Comparison of ENCODE assay signal across 8 cellular contexts in the genomic region with DNA sequence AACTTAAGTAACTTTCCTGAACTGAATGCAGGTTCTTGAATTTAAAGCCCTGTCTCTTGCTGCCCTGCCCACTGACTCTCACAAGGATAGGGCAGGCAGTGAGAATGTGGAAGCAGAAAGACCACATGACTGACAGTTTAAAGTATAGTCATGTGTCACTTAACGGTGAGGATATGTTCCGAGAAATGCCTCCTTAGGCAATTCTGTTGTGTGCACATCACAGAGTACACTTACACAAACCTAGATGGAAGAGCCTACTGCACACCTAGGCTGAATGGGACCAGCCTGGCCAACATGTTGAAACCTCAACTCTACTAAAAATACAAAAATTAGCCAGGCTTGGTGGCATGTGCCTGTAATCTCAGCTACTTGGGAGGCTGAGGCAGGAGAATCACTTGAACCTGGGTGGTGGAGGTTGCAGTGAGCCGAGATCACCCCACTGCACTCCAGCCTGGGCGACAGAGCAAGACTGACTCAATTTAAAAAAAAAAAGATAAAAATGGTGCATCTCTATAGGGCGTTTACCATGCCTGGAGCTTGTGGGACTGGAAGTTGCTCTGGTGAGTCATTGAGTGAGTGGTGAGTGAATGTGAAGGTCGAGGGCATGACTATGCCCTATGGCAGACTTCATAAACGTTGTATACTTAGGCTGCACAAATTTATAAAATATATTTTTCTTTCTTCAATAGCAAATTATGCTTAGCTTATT. TPM values are rescaled to one million over a fixed set of nuclear protein-coding genes. Genes with fewer than 3 reads are reported as not detected.
DNase-seq lines count a peak whose midpoint lies in the region; ATAC-seq, FAIRE-seq and TF ChIP-seq lines count a peak whose summit lies in the region.

No MANE protein-coding gene starts in this region.

- H3K27me3 ChIP-seq in astrocyte (ENCODE audit: insufficient read depth, low read length) = no peaks in the 10 kb centered on the region

- peak overlapping the region; percentile 40 for H3K4me2 ChIP-seq in astrocyte (ENCODE audit: low read length)

- H3K4me3 Mint-ChIP-seq in astrocyte (ENCODE audit: unreplicated experiment) = no peak overlapping the region

- peaks cover 21% of the 10 kb centered on the region for H3K4me1 Mint-ChIP-seq in astrocyte (ENCODE audit: low read depth, unreplicated experiment)

- H3K36me3 Mint-ChIP-seq in astrocyte (ENCODE audit: low read depth, unreplicated experiment) = no peaks in the 10 kb centered on the region

- no peaks in the 10 kb centered on the region for H3K27me3 Mint-ChIP-seq in astrocyte (ENCODE audit: low read depth, unreplicated experiment)

- FAIRE-seq in astrocyte (lab: Jason Lieb, UNC) (no peak), GM12892 (lab: Jason Lieb, UNC) (no peak)

- DNase-seq in Caki2 (ENCODE audit: low read depth) (peak; percentile 71), NOMO-1 (lab: John Stamatoyannopoulos, UW; ENCODE audit: unreplicated experiment in 2 of 2) (peak; percentile 80 to 99), astrocyte (ENCODE audit: low read depth) (peak; percentile 81), medulla oblongata (ENCODE audit: extremely low spot score) (peak; percentile 79), NCI-H1417 treated with DMSO at 0.1 percent for 48 hours (lab: John Stamatoyannopoulos, UW) (no peak), cerebellum (ENCODE audit: low spot score) (no peak), GM12892 (ENCODE audit: insufficient read length) (no peak)

- H3K36me3 ChIP-seq in astrocyte (ENCODE audit: insufficient read depth, low read length) = no peaks in the 10 kb centered on the region

- in situ Hi-C loops in Caki2 (cut with HindIII; ENCODE audit: low pct_unique_long_range_greater_than_20kb, low sequenced_read_pairs) = no loop called here

- no peaks in the 10 kb centered on the region for H4K20me1 ChIP-seq in astrocyte (ENCODE audit: insufficient read depth, low read length)

- no peak overlapping the region for H3K27ac Mint-ChIP-seq in astrocyte (ENCODE audit: unreplicated experiment)

- ATAC-seq in HG03196 (IDR thresholded peaks at IDR 0.05; ENCODE audit: unreplicated experiment) = no peak

- peak overlapping the region; percentile 8 for H2AFZ ChIP-seq in astrocyte (ENCODE audit: low read depth, low read length)

- H3K27ac ChIP-seq in astrocyte (ENCODE audit: low read depth, low read length) = no peak overlapping the region

- H3K79me2 ChIP-seq in astrocyte (ENCODE audit: insufficient read depth, low read length) = no peaks in the 10 kb centered on the region

- no peak for TF ChIP-seq POLR2A in GM12892 (IDR thresholded peaks at IDR 0.05; ENCODE audit: low read depth, low read length)

- no peak overlapping the region for H3K9ac ChIP-seq in astrocyte (ENCODE audit: low read length)

- no peak overlapping the region for H3K4me3 ChIP-seq in astrocyte (ENCODE audit: insufficient read depth, low read depth, low read length)

- TF ChIP-seq CTCF in astrocyte (IDR thresholded peaks at IDR 0.05; ENCODE audit: insufficient read depth, low read depth, low read length) = no peak

- H3K9me3 Mint-ChIP-seq in astrocyte (ENCODE audit: unreplicated experiment) = no peaks in the 10 kb centered on the region

- H3K9me3 ChIP-seq in astrocyte (ENCODE audit: insufficient read depth, low read depth, low read length) = no peaks in the 10 kb centered on the region

- peaks cover 29% of the 10 kb centered on the region for H3K4me1 ChIP-seq in astrocyte (ENCODE audit: insufficient read depth, low read length)

RNA-seq across cellular contexts. Expression of a gene that starts 18.9 kb away (rescaled TPM):
- 74.1 and 114 TPM in 2 replicates for total RNA-seq in Caki2 (2014; rRNA removed; shearing (Covaris generic); ENCODE audit: low replicate concordance)
- total RNA-seq in astrocyte (267 and 275 TPM in 2 replicates), cerebellum (70.9 TPM)
- 77.0 TPM for polyA plus RNA-seq in GM12892 (2012; ENCODE audit: missing spikeins)

RNA-seq across cellular contexts. Expression of a gene that starts 46.8 kb away (rescaled TPM):
- total RNA-seq in Caki2 (2014; rRNA removed; shearing (Covaris generic); ENCODE audit: low replicate concordance) = 283 and 312 TPM in 2 replicates
- 206 and 227 TPM in 2 replicates for total RNA-seq in astrocyte
- 127 TPM for total RNA-seq in cerebellum
- 328 TPM for polyA plus RNA-seq in GM12892 (2012; ENCODE audit: missing spikeins)

RNA-seq across cellular contexts. Expression of a gene that starts 48.2 kb away (rescaled TPM):
- 44.9 and 48.1 TPM in 2 replicates for total RNA-seq in Caki2 (2014; rRNA removed; shearing (Covaris generic); ENCODE audit: low replicate concordance)
- total RNA-seq in astrocyte (22.4 and 27.4 TPM in 2 replicates), cerebellum (14.6 TPM)
- polyA plus RNA-seq in GM12892 (2012; ENCODE audit: missing spikeins) = 22.5 TPM

Comparison
In these comparisons a context has a peak if more than half of its experiments do, and no peak if none do; other contexts are left out.
1. DNase-seq: peak in Caki2 (single experiment), NOMO-1 (2 of 2), astrocyte (single experiment) and medulla oblongata (single experiment); none in NCI-H1417 treated with DMSO at 0.1 percent for 48 hours (single experiment), cerebellum (single experiment) and GM12892 (single experiment).